In the genomic region with DNA sequence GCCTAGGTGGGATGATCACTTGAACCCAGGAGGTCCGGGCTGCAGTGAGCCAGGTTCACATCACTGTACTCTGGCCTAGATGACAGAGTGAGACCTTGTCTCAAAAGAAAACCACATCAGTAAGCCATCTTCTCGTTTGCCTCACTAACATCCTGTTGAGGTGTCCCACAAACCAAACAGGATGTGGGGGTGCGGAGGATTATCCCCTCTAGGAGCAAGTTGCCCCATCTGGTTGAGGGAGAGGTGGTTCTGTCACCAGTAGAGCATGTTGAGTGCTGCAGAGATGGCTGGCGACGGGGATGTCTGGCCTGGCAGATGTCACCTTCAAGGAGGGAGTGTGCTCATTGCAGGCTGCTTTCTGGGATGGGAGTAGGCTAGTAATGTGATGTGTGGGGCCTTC, we compare ENCODE assay signal across 8 cellular contexts.
DNase-seq lines count a peak whose midpoint lies in the region; ATAC-seq and TF ChIP-seq lines count a peak whose summit lies in the region.

No MANE protein-coding gene starts in this region.

- H3K27ac ChIP-seq in vagina (no peak overlapping the region), esophagus squamous epithelium (no peak overlapping the region)

- intact Hi-C loops in vagina (cut with DNase I): no loop called here
- intact Hi-C loops in esophagus squamous epithelium (cut with DNase I): no loop called here

- no peak for TF ChIP-seq CTCF in vagina (IDR thresholded peaks at IDR 0.05)
- TF ChIP-seq CTCF in esophagus squamous epithelium (IDR thresholded peaks at IDR 0.05): no peak

- ATAC-seq in GM18511 (IDR thresholded peaks at IDR 0.05; ENCODE audit: unreplicated experiment): peak; percentile 69
- ATAC-seq in GM21515 (IDR thresholded peaks at IDR 0.05; ENCODE audit: unreplicated experiment): no peak

- whole genome bisulfite sequencing in esophagus squamous epithelium, 2 donors: 74% methylated on average over 3 of the region's 5 CpGs; no CpG with 5 or more reads in 1 of the 2 donors

- DNase-seq in SIG-M5 (lab: John Stamatoyannopoulos, UW) (peak; percentile 38), vagina (ENCODE audit: extremely low spot score in 2 of 2) (no peak), esophagus squamous epithelium (lab: John Stamatoyannopoulos, UW) (no peak), 8988T (no peak)
- DNase-seq in activated naive CD4-positive, alpha-beta T cell (lab: John Stamatoyannopoulos, UW): peak in 3 of 4 experiments; percentile 9 to 46 (median 13)
- peak; percentile 37 to 64 for DNase-seq in stimulated activated CD4-positive, alpha-beta T cell treated with anti-CD3 and anti-CD28 coated beads, Interleukin-4, amount 100 ng/mL, for 4 hours

- H3K9me3 ChIP-seq in vagina: no peaks in the 10 kb centered on the region
- no peaks in the 10 kb centered on the region for H3K9me3 ChIP-seq in esophagus squamous epithelium

- no peaks in the 10 kb centered on the region for H3K27me3 ChIP-seq in vagina
- H3K27me3 ChIP-seq in esophagus squamous epithelium: no peaks in the 10 kb centered on the region

- peaks cover 61% of the 10 kb centered on the region for H3K4me1 ChIP-seq in vagina
- peaks cover 4 to 71% (median 14%) of the 10 kb centered on the region in 3 donors for H3K4me1 ChIP-seq in esophagus squamous epithelium

- H3K36me3 ChIP-seq in vagina (no peaks in the 10 kb centered on the region), esophagus squamous epithelium (peaks cover 0 to 4% (median 0%) of the 10 kb centered on the region in 3 donors)

- H3K4me3 ChIP-seq in vagina (no peak overlapping the region), esophagus squamous epithelium (no peak overlapping the region)

- TF ChIP-seq POLR2A in vagina (IDR thresholded peaks at IDR 0.05) (no peak), esophagus squamous epithelium (IDR thresholded peaks at IDR 0.05) (no peak)

Comparison
In these comparisons a context has a peak if more than half of its experiments do, and no peak if none do; other contexts are left out.
1. DNase-seq: peak in SIG-M5 (single experiment), activated naive CD4-positive, alpha-beta T cell (3 of 4) and stimulated activated CD4-positive, alpha-beta T cell treated with anti-CD3 and anti-CD28 coated beads, Interleukin-4, amount 100 ng/mL, for 4 hours (2 of 2); none in vagina (0 of 2), esophagus squamous epithelium (single experiment) and 8988T (single experiment).